8 cellular contexts compared by ENCODE assay signal in the genomic region with DNA sequence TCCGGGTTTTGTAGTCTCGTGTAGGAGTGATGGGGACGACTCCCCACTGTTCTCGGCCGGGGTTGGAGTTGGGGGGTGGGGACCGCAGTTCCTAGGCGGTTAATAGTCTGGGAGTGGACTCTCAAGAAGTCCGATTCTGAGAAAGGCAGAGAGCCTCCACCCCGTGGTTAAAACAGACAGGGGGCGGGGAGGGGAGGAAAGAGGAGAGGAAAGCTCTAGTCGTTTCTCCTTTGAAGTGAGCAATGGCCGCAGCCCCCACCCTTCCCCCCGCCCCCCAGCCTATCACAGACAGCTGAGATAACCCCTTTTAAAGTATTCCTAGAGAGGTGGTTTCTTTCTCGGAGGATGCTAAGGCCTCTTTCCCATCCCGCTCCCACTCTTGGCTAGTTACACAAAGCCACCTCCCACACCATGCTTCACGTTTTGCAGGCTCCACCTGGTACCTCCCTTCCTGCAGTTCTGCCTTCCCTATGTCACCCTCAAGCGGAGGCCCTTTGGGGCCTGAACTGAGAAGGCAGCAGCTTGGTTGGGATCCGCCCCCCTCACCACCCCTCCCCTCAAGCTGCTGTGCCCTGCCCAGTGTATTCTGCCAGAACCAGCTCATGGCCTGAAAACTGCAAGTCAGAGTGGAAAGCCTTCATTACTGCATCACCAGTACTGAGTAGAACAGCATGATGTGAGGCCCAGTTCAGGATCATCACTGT. TPM values are rescaled to one million over a fixed set of nuclear protein-coding genes. Genes with fewer than 3 reads are reported as not detected.
A peak's percentile ranks its signal among the peaks of the same experiment; 100 is the strongest.
DNase-seq lines count a peak whose midpoint lies in the region; ATAC-seq and TF ChIP-seq lines count a peak whose summit lies in the region.

No MANE protein-coding gene starts in this region.

- CTCF ChIA-PET in CD4-positive, alpha-beta T cell (lab: Charles Lee) = interaction anchor here (1.1 to 5.1 kb wide), 11 partner anchors 15 to 260 kb away, joined by 3 to 46 read pairs (median 7); partner anchors contain the start of genes C12orf57, MLF2, RNU7-1 and SPSB2

- intact Hi-C loops in CD4-positive, alpha-beta T cell (cut with DNase I, micrococcal nuclease) = loop anchor here (1.0 to 5.0 kb wide), 7 partner anchors 14 to 191 kb away; partner anchors contain the start of genes EMG1 (in 2 of the 2), PHB2 (in 2 of the 2), ING4 (in 1 of the 2) and PTPN6 (in 1 of the 2)

- no peak overlapping the region for H3K4me3 ChIP-seq in KMS-11 (IDR thresholded peaks at IDR 0.05; ENCODE audit: insufficient read depth, low read depth, low read length)
- H3K4me3 ChIP-seq in lung = peak overlapping the region; percentile 59

- TF ChIP-seq CTCF in CD4-positive, alpha-beta T cell (IDR thresholded peaks at IDR 0.05) = no peak
- TF ChIP-seq CTCF in KMS-11 (conservative IDR thresholded peaks at IDR 0.05; ENCODE audit: low read depth, low read length) = no peak
- no peak for TF ChIP-seq CTCF in lung (IDR thresholded peaks at IDR 0.05; ENCODE audit: control extremely low read depth, extremely low read depth)

- POLR2A ChIA-PET in CD4-positive, alpha-beta T cell (lab: Charles Lee) = interaction anchor here (0.6 to 6.6 kb wide), 32 partner anchors 7 to 382 kb away, joined by 3 to 106 read pairs (median 6); partner anchors contain the start of genes C12orf57, CD4, COPS7A and ENO2

- no peaks in the 10 kb centered on the region for H3K9me3 ChIP-seq in CD4-positive, alpha-beta T cell (ENCODE audit: control insufficient read depth, low read length)
- no peaks in the 10 kb centered on the region for H3K9me3 ChIP-seq in lung (ENCODE audit: control insufficient read depth in 2 of 2, insufficient read depth in 1 of 2, low read length in 1 of 2)

- 3% methylated on average over 17 to 18 of the region's 18 CpGs for WGBS in lung, 2 donors

- H3K36me3 ChIP-seq in KMS-11 (ENCODE audit: insufficient read depth) (0 out of 2 replicates have a peak, but pooled peaks cover 7% of the 10 kb centered on the region), lung (ENCODE audit: control insufficient read depth in 2 of 2, insufficient read depth in 2 of 2, low read length in 2 of 2) (peaks cover 7 to 14% of the 10 kb centered on the region in 2 donors)

- H3K4me1 ChIP-seq in KMS-11 (ENCODE audit: low read depth, poor library complexity, severe bottlenecking) (peaks cover 29% of the 10 kb centered on the region), lung (ENCODE audit: control insufficient read depth in 2 of 2, insufficient read depth in 2 of 2, low read length in 2 of 2) (peaks cover 0 to 7% of the 10 kb centered on the region in 2 donors)

- peak overlapping the region; percentile 91 for H3K4me3 Mint-ChIP-seq in CD4-positive, alpha-beta T cell

- peak overlapping the region; percentile 87 for H3K27ac Mint-ChIP-seq in CD4-positive, alpha-beta T cell

- H3K27ac ChIP-seq in CD4-positive, alpha-beta T cell (ENCODE audit: low read depth, low read length) = peak overlapping the region; percentile 26
- peak overlapping the region; percentile 87 for H3K27ac ChIP-seq in KMS-11
- peak overlapping the region in 1 of 2 donors; percentile 23 for H3K27ac ChIP-seq in lung (ENCODE audit: low read depth in 1 of 2, low read length in 1 of 2)

- peak overlapping the region; percentile 41; the same call in 1 of the 2 replicates for H2AFZ ChIP-seq in KMS-11 (ENCODE audit: low read depth)

- no peaks in the 10 kb centered on the region for H3K9me3 Mint-ChIP-seq in CD4-positive, alpha-beta T cell

- no peaks in the 10 kb centered on the region for H3K27me3 ChIP-seq in CD4-positive, alpha-beta T cell (ENCODE audit: control insufficient read depth, insufficient read depth, low read length)
- H3K27me3 ChIP-seq in KMS-11 (ENCODE audit: insufficient read depth, low read depth) = no peaks in the 10 kb centered on the region
- no peaks in the 10 kb centered on the region for H3K27me3 ChIP-seq in lung (ENCODE audit: control insufficient read depth, insufficient read depth)

- H3K79me2 ChIP-seq in KMS-11 (ENCODE audit: insufficient read depth, low read depth) = peaks cover 40% of the 10 kb centered on the region

- no peaks in the 10 kb centered on the region for H3K27me3 Mint-ChIP-seq in CD4-positive, alpha-beta T cell

- DNase-seq in CD4-positive, alpha-beta T cell = peak in 9 of 10 experiments; percentile 38 to 65 (median 51)
- DNase-seq in dedifferentiated amniotic fluid mesenchymal stem cell (ENCODE audit: extremely low spot score) = peak; percentile 82
- DNase-seq in lung (ENCODE audit: low spot score) = no peak
- peak; percentile 56 for DNase-seq in stimulated activated CD8-positive, alpha-beta memory T cell treated with anti-CD3 and anti-CD28 coated beads, Interleukin-7, amount 100 ng/mL, for 24 hours (ENCODE audit: low read depth)

- ATAC-seq in CD4-positive, alpha-beta T cell (ENCODE audit: poor library complexity) = no peak
- peak; percentile 19 to 28 for ATAC-seq in activated CD4-positive, CD25-positive, alpha-beta regulatory T cell treated with anti-CD3 and anti-CD28 coated beads, Interleukin-2, amount 50 U/mL, for 24 hours
- no peak for ATAC-seq in lung (ENCODE audit: insufficient read depth, low FRiP score)
- no peak for ATAC-seq in GM18502 (IDR thresholded peaks at IDR 0.05; ENCODE audit: poor library complexity, unreplicated experiment)
- ATAC-seq in GM18861 (IDR thresholded peaks at IDR 0.05; ENCODE audit: unreplicated experiment) = no peak

- no peaks in the 10 kb centered on the region for H4K20me1 ChIP-seq in KMS-11 (ENCODE audit: insufficient read depth)

- peaks cover 43% of the 10 kb centered on the region for H3K36me3 Mint-ChIP-seq in CD4-positive, alpha-beta T cell (ENCODE audit: low read depth)

- peaks cover 36% of the 10 kb centered on the region for H3K4me1 Mint-ChIP-seq in CD4-positive, alpha-beta T cell (ENCODE audit: low read depth)

- peak overlapping the region; percentile 69 for H3K9ac ChIP-seq in KMS-11

- H3K4me2 ChIP-seq in KMS-11 = peak overlapping the region; percentile 60; the same call in 1 of the 2 replicates

RNA-seq across cellular contexts. Expression of gene USP5, which starts 0.9 kb away (rescaled TPM):
- 10 to 100 TPM; 31.8 to 33.4 TPM for total RNA-seq in CD4-positive, alpha-beta T cell
- 10 to 100 TPM; 35.3 to 92.1 TPM for total RNA-seq in lung
- 10 to 100 TPM; 24.8 to 38.1 TPM for polyA plus RNA-seq in lung

RNA-seq across cellular contexts. Expression of gene CDCA3, which starts 1.7 kb away (rescaled TPM):
- under 1 TPM; 0.80 to 0.89 TPM for total RNA-seq in CD4-positive, alpha-beta T cell
- 1 to 10 TPM; 1.3 to 3.5 TPM for total RNA-seq in lung
- polyA plus RNA-seq in lung = 1 to 10 TPM; 2.2 to 4.1 TPM

RNA-seq across cellular contexts. Expression of gene GNB3, which starts 12.1 kb away (rescaled TPM):
- total RNA-seq in CD4-positive, alpha-beta T cell = under 1 TPM; 0.75 to 0.85 TPM
- 1 to 10 TPM; 1.3 to 3.3 TPM for total RNA-seq in lung
- polyA plus RNA-seq in lung = 1 to 10 TPM; 1.2 to 2.0 TPM

RNA-seq across cellular contexts. Expression of gene TPI1, which starts 14.5 kb away (rescaled TPM):
- 10 to 100 TPM; 46.8 to 48.7 TPM for total RNA-seq in CD4-positive, alpha-beta T cell
- 100 to 1,000 TPM; 256 to 507 TPM for total RNA-seq in lung
- polyA plus RNA-seq in lung = 1,000 to 10,000 TPM in 1 of 2 donors, 100 to 1,000 TPM in 1; 362 to 1,097 TPM

RNA-seq across cellular contexts. Expression of gene SPSB2, which starts 20.3 kb away (rescaled TPM):
- 1 to 10 TPM; 3.2 to 3.3 TPM for total RNA-seq in CD4-positive, alpha-beta T cell
- total RNA-seq in lung = 10 to 100 TPM; 25.3 to 37.5 TPM
- 10 to 100 TPM; 21.0 to 39.8 TPM for polyA plus RNA-seq in lung

Comparison
In these comparisons a context has a peak if more than half of its experiments do, and no peak if none do; other contexts are left out.
1. ATAC-seq: peak in activated CD4-positive, CD25-positive, alpha-beta regulatory T cell treated with anti-CD3 and anti-CD28 coated beads, Interleukin-2, amount 50 U/mL, for 24 hours (2 of 2); none in CD4-positive, alpha-beta T cell (single experiment), lung (single experiment), GM18502 (single experiment) and GM18861 (single experiment).